In genomic region chr6:22110042-22110441, GRCh38 we compare ENCODE assay signal across 21 cellular contexts.
DNase-seq lines count a peak whose midpoint lies in the region; ATAC-seq, FAIRE-seq and TF ChIP-seq lines count a peak whose summit lies in the region.
"Had no signal": no experiment of that assay in that cellular context is flagged by ENCODE, and none has a peak within 500 bp of the region (broad histone marks: within the 10 kb centered on the region; RNA-seq: fewer than 3 reads in every experiment).

No MANE protein-coding gene starts in this region.

- peak overlapping the region; percentile 12 for H2BK15ac ChIP-seq in mesenchymal stem cell (ENCODE audit: low read depth, poor library complexity, severe bottlenecking)

- TF ChIP-seq POLR2A in GM12892 (IDR thresholded peaks at IDR 0.05; ENCODE audit: low read depth, low read length), result no peak

- no peak overlapping the region for H3K18ac ChIP-seq in mesenchymal stem cell (ENCODE audit: low read depth in 1 of 2, low read length in 2 of 2)

- peak overlapping the region; percentile 59 for H3K27ac ChIP-seq in SJCRH30
- H3K27ac ChIP-seq in mesenchymal stem cell (ENCODE audit: low read length, poor library complexity, severe bottlenecking), result no peak overlapping the region

- peak; percentile 5 for DNase-seq in AG10803 (ENCODE audit: low read depth)
- DNase-seq in SJCRH30, result peak; percentile 71 to 82
- DNase-seq in mesenchymal stem cell, result no peak
- no peak for DNase-seq in GM12892 (ENCODE audit: insufficient read length)
- DNase-seq: 8988T; BE2C; C1 segment of cervical spinal cord; CD4-positive, CD25-positive, alpha-beta regulatory T cell; CD8-positive, alpha-beta memory T cell; COR-L47; DMS 273 treated with DMSO at 0.1 percent for 48 hours; GOT3; H7; HFFc6 had no signal

- H3K4me1 ChIP-seq in SJCRH30 (peaks cover 3% of the 10 kb centered on the region; the same call in 1 of the 2 replicates), mesenchymal stem cell (ENCODE audit: control insufficient read depth, insufficient read depth, low read depth, low read length) (peaks cover 5% of the 10 kb centered on the region)
- H3K4me1 ChIP-seq: BE2C had no signal

- no peak overlapping the region for H3K14ac ChIP-seq in mesenchymal stem cell (ENCODE audit: low read length in 2 of 2)

- H3K79me1 ChIP-seq in mesenchymal stem cell (replicated peaks; ENCODE audit: low read length, poor library complexity, severe bottlenecking), result no peaks in the 10 kb centered on the region

- 81% methylated on average over 6 of the region's 6 CpGs for WGBS in mesenchymal stem cell

- ATAC-seq in GM18498 (IDR thresholded peaks at IDR 0.05; ENCODE audit: unreplicated experiment) (no peak), HG02571 (IDR thresholded peaks at IDR 0.05; ENCODE audit: unreplicated experiment) (no peak), HG03097 (IDR thresholded peaks at IDR 0.05; ENCODE audit: low FRiP score, unreplicated experiment) (no peak)
- ATAC-seq: HCT116, HepG2 had no signal

- H3K27me3 ChIP-seq in SJCRH30, result no peaks in the 10 kb centered on the region
- no peaks in the 10 kb centered on the region for H3K27me3 ChIP-seq in mesenchymal stem cell (ENCODE audit: control insufficient read depth in 1 of 2, insufficient read depth in 1 of 2, low read length in 2 of 2)
- H3K27me3 ChIP-seq: BE2C had no signal

- H2BK120ac ChIP-seq in mesenchymal stem cell (ENCODE audit: low read depth, low read length), result no peak overlapping the region

- TF ChIP-seq CTCF in AG10803 (conservative IDR thresholded peaks at IDR 0.05; ENCODE audit: low read length), result no peak

- no peak overlapping the region for H4K8ac ChIP-seq in mesenchymal stem cell (ENCODE audit: low read length)

- no peak overlapping the region for H4K91ac ChIP-seq in mesenchymal stem cell (ENCODE audit: low read length)

- no peak for FAIRE-seq in GM12892 (lab: Jason Lieb, UNC)
- FAIRE-seq: G401.6, GM12891, HepG2 had no signal

- H3K23ac ChIP-seq in mesenchymal stem cell (ENCODE audit: low read length in 2 of 2), result no peak overlapping the region

- peak overlapping the region; percentile 15 for H2AK5ac ChIP-seq in mesenchymal stem cell (ENCODE audit: low read length, severe bottlenecking)

- H3K9me3 ChIP-seq in SJCRH30 (replicated peaks) (no peaks in the 10 kb centered on the region), mesenchymal stem cell (ENCODE audit: control insufficient read depth, low read length) (no peaks in the 10 kb centered on the region)
- H3K9me3 ChIP-seq: BE2C had no signal

- H2BK12ac ChIP-seq in mesenchymal stem cell (ENCODE audit: low read length in 2 of 2), result no peak overlapping the region

- H2BK5ac ChIP-seq in mesenchymal stem cell (ENCODE audit: low read depth, low read length, poor library complexity, severe bottlenecking), result no peak overlapping the region

- H3K4me2 ChIP-seq in mesenchymal stem cell (ENCODE audit: low read length, poor library complexity, severe bottlenecking), result no peak overlapping the region

- H3K9ac ChIP-seq in mesenchymal stem cell (ENCODE audit: low read length), result no peak overlapping the region

- no peaks in the 10 kb centered on the region for H3K36me3 ChIP-seq in SJCRH30
- H3K36me3 ChIP-seq in mesenchymal stem cell (ENCODE audit: control insufficient read depth in 1 of 2, insufficient read depth in 2 of 2, low read depth in 1 of 2, low read length in 2 of 2), result no peaks in the 10 kb centered on the region
- H3K36me3 ChIP-seq: BE2C had no signal

- H2AFZ ChIP-seq in mesenchymal stem cell (ENCODE audit: low read depth, low read length), result no peak overlapping the region

- no peak overlapping the region for H3K4me3 ChIP-seq in AG10803 (ENCODE audit: low read length)
- H3K4me3 ChIP-seq in SJCRH30, result peak overlapping the region; percentile 39
- H3K4me3 ChIP-seq in mesenchymal stem cell (ENCODE audit: insufficient read depth in 1 of 2, low read depth in 1 of 2, low read length in 2 of 2), result no peak overlapping the region

- H3K4ac ChIP-seq in mesenchymal stem cell (ENCODE audit: low read depth in 1 of 2, low read length in 2 of 2), result no peak overlapping the region

Comparison
In these comparisons a context has a peak if more than half of its experiments do, and no peak if none do; other contexts are left out.
1. DNase-seq: peak in AG10803 (single experiment) and SJCRH30 (2 of 2); none in mesenchymal stem cell (single experiment) and GM12892 (single experiment).